In genomic region chr18:7102131-7102530, GRCh38 we compare ENCODE assay signal across 26 cellular contexts. TPM values are rescaled to one million over a fixed set of nuclear protein-coding genes. Genes with fewer than 3 reads are reported as not detected.
"Had no signal": no experiment of that assay in that cellular context is flagged by ENCODE, and none has a peak within 500 bp of the region (broad histone marks: within the 10 kb centered on the region; RNA-seq: fewer than 3 reads in every experiment).

No MANE protein-coding gene starts in this region.

- H3K4me1 Mint-ChIP-seq: naive thymus-derived CD4-positive, alpha-beta T cell; nephron; neural progenitor cell; stimulated activated memory B cell treated with anti-CD40 and anti-IgM and Interleukin-4, amounts not matched to agents 10 μg/mL and 1 μg/mL and 100 μg/mL, for 72 hours had no signal

- H3K27ac Mint-ChIP-seq: dendritic cell treated with granulocyte-macrophage colony-stimulating factor and Interleukin-4, amounts not matched to agents 40 ng/mL and 50 ng/mL, for 4 days; endodermal cell; naive thymus-derived CD4-positive, alpha-beta T cell; neural progenitor cell; stimulated activated memory B cell treated with anti-CD40 and anti-IgM and Interleukin-4, amounts not matched to agents 10 μg/mL and 1 μg/mL and 100 μg/mL, for 72 hours had no signal

- H3K36me3 Mint-ChIP-seq: naive thymus-derived CD4-positive, alpha-beta T cell; stimulated activated memory B cell treated with anti-CD40 and anti-IgM and Interleukin-4, amounts not matched to agents 10 μg/mL and 1 μg/mL and 100 μg/mL, for 72 hours had no signal

- H3K27me3 Mint-ChIP-seq: dendritic cell treated with granulocyte-macrophage colony-stimulating factor and Interleukin-4, amounts not matched to agents 40 ng/mL and 50 ng/mL, for 4 days; stimulated activated memory B cell treated with anti-CD40 and anti-IgM and Interleukin-4, amounts not matched to agents 10 μg/mL and 1 μg/mL and 100 μg/mL, for 72 hours had no signal

- H3K4me3 Mint-ChIP-seq: dendritic cell treated with granulocyte-macrophage colony-stimulating factor and Interleukin-4, amounts not matched to agents 40 ng/mL and 50 ng/mL, for 4 days; endodermal cell; naive thymus-derived CD4-positive, alpha-beta T cell; nephron; neural progenitor cell; stimulated activated memory B cell treated with anti-CD40 and anti-IgM and Interleukin-4, amounts not matched to agents 10 μg/mL and 1 μg/mL and 100 μg/mL, for 72 hours had no signal

- DNase-seq: colonic mucosa; effector CD8-positive, alpha-beta T cell; endodermal cell; erythroblast; esophagus squamous epithelium; gastrocnemius medialis; head of caudate nucleus; kidney; mesenchymal stem cell; midbrain; naive thymus-derived CD4-positive, alpha-beta T cell; psoas muscle; right cardiac atrium; spleen; stimulated activated CD4-positive, alpha-beta T cell treated with anti-CD3 and anti-CD28 coated beads, Interleukin-4, amount 100 ng/mL, for 4 hours; stimulated activated naive CD8-positive, alpha-beta T cell treated with anti-CD3 and anti-CD28 coated beads, Interleukin-15, Interleukin-2, amounts not matched to agents 100 U/mL and 50 U/mL, for 24 hours; substantia nigra; testis; tibial artery; upper lobe of left lung had no signal

- H3K9me3 Mint-ChIP-seq: dendritic cell treated with granulocyte-macrophage colony-stimulating factor and Interleukin-4, amounts not matched to agents 40 ng/mL and 50 ng/mL, for 4 days; nephron had no signal

- ATAC-seq: gastrocnemius medialis; left lobe of liver; naive thymus-derived CD4-positive, alpha-beta T cell; psoas muscle; right cardiac atrium; stimulated activated memory B cell treated with anti-CD40 and anti-IgM and Interleukin-4, amounts not matched to agents 10 μg/mL and 1 μg/mL and 100 μg/mL, for 72 hours; stimulated activated naive CD8-positive, alpha-beta T cell treated with anti-CD3 and anti-CD28 coated beads, Interleukin-15, Interleukin-2, amounts not matched to agents 100 U/mL and 50 U/mL, for 24 hours had no signal

RNA-seq across cellular contexts. Expression of gene LAMA1, which starts 15.5 kb away (rescaled TPM):
- total RNA-seq: endothelial cell of umbilical vein; naive thymus-derived CD4-positive, alpha-beta T cell had no signal
- polyA plus RNA-seq: naive thymus-derived CD4-positive, alpha-beta T cell had no signal
